Comparison of ENCODE assay signal across 9 cellular contexts in genomic region chr2:9739508-9739907, GRCh38.
DNase-seq lines count a peak whose midpoint lies in the region; ATAC-seq and TF ChIP-seq lines count a peak whose summit lies in the region.
"Had no signal": no experiment of that assay in that cellular context is flagged by ENCODE, and none has a peak within 500 bp of the region (broad histone marks: within the 10 kb centered on the region; RNA-seq: fewer than 3 reads in every experiment).

No MANE protein-coding gene starts in this region.

- peak; percentile 45 for DNase-seq in AG10803 (ENCODE audit: low read depth)
- peak; percentile 45 for DNase-seq in LoVo (ENCODE audit: low spot score)
- peak; percentile 38 for DNase-seq in activated gamma-delta T cell treated with anti-CD3 and anti-CD28 coated beads, Interleukin-2, amount 50 U/mL, for 16 hours (ENCODE audit: low read depth)
- DNase-seq in left lung = no peak
- no peak for DNase-seq in thoracic aorta (ENCODE audit: low spot score)
- no peak for DNase-seq in glutamatergic neuron
- DNase-seq in NCI-H1436 (lab: John Stamatoyannopoulos, UW) = no peak

- H3K36me3 ChIP-seq in left lung (no peaks in the 10 kb centered on the region), thoracic aorta (no peaks in the 10 kb centered on the region)

- no peaks in the 10 kb centered on the region for H3K4me1 Mint-ChIP-seq in glutamatergic neuron (ENCODE audit: low read depth, unreplicated experiment)
- H3K4me1 Mint-ChIP-seq: neural crest cell had no signal

- no peak overlapping the region for H3K4me3 Mint-ChIP-seq in glutamatergic neuron (ENCODE audit: unreplicated experiment)
- H3K4me3 Mint-ChIP-seq: neural crest cell had no signal

- H3K27ac Mint-ChIP-seq in glutamatergic neuron (ENCODE audit: unreplicated experiment) = no peak overlapping the region

- peaks cover 2% of the 10 kb centered on the region for H3K27me3 Mint-ChIP-seq in glutamatergic neuron (ENCODE audit: unreplicated experiment)

- H3K4me1 ChIP-seq in left lung (peaks cover 0 to 7% of the 10 kb centered on the region in 2 donors), thoracic aorta (ENCODE audit: control insufficient read depth in 1 of 2, low read depth in 2 of 2) (peaks cover 0 to 6% of the 10 kb centered on the region in 2 donors)

- H3K27ac ChIP-seq in left lung = peak overlapping the region; percentile 55 to 61
- H3K27ac ChIP-seq in thoracic aorta = peak overlapping the region in 1 of 2 donors; percentile 30

- H3K27me3 ChIP-seq in left lung (no peaks in the 10 kb centered on the region), thoracic aorta (replicated peaks; ENCODE audit: insufficient read depth) (no peaks in the 10 kb centered on the region)

- TF ChIP-seq CTCF in AG10803 (conservative IDR thresholded peaks at IDR 0.05; ENCODE audit: low read length) (no peak), left lung (IDR thresholded peaks at IDR 0.05) (no peak), thoracic aorta (IDR thresholded peaks at IDR 0.05) (no peak), glutamatergic neuron (IDR thresholded peaks at IDR 0.05; ENCODE audit: partially characterized antibody, unreplicated experiment) (no peak)

- H3K36me3 Mint-ChIP-seq in glutamatergic neuron (ENCODE audit: unreplicated experiment) = peaks cover 9% of the 10 kb centered on the region

- intact Hi-C loops in left lung (cut with DNase I) = no loop called here

- peak overlapping the region; percentile 38 for H3K4me3 ChIP-seq in AG10803 (ENCODE audit: low read length)
- peak overlapping the region; percentile 11 to 18 for H3K4me3 ChIP-seq in left lung
- peak overlapping the region; percentile 70 for H3K4me3 ChIP-seq in thoracic aorta

- H3K9me3 ChIP-seq in left lung (peaks cover 0 to 5% of the 10 kb centered on the region in 2 donors), thoracic aorta (peaks cover 4% of the 10 kb centered on the region)

- no peaks in the 10 kb centered on the region for H3K9me3 Mint-ChIP-seq in glutamatergic neuron (ENCODE audit: unreplicated experiment)

- peak; percentile 81 for ATAC-seq in left lung
- no peak for ATAC-seq in thoracic aorta (ENCODE audit: insufficient number of reproducible peaks, low FRiP score, low read depth)
- no peak for ATAC-seq in HG02885 (IDR thresholded peaks at IDR 0.05; ENCODE audit: poor library complexity, unreplicated experiment)

Comparison
In these comparisons a context has a peak if more than half of its experiments do, and no peak if none do; other contexts are left out.
1. DNase-seq: peak in AG10803 (single experiment), LoVo (single experiment) and activated gamma-delta T cell treated with anti-CD3 and anti-CD28 coated beads, Interleukin-2, amount 50 U/mL, for 16 hours (single experiment); none in left lung (0 of 2), thoracic aorta (single experiment), glutamatergic neuron (single experiment) and NCI-H1436 (single experiment).
2. H3K4me3 ChIP-seq: peak in every context shown above with its lines; median percentile 70 in thoracic aorta; 38 in AG10803; 14 in left lung.